ENCODE assay signal across 26 cellular contexts in genomic region chr4:137299281-137299680, GRCh38.
"Had no signal": no experiment of that assay in that cellular context is flagged by ENCODE, and none has a peak within 500 bp of the region (broad histone marks: within the 10 kb centered on the region; RNA-seq: fewer than 3 reads in every experiment).

No MANE protein-coding gene starts in this region.

- H3K27me3 ChIP-seq: left lung, ovary, right atrium auricular region, right lobe of liver, tibial nerve, uterus had no signal

- H3K4me3 ChIP-seq: left lung, lower lobe of right lung, ovary, right atrium auricular region, right lobe of liver, smooth muscle cell, tibial nerve, uterus had no signal

- H3K36me3 ChIP-seq: left lung, lower lobe of right lung, ovary, right atrium auricular region, right lobe of liver, tibial nerve, uterus had no signal

- FAIRE-seq: islet of Langerhans had no signal

- H3K4me1 ChIP-seq: left lung, lower lobe of right lung, right atrium auricular region, right lobe of liver, tibial nerve, uterus had no signal

- H3K27ac ChIP-seq: left lung, lower lobe of right lung, ovary, right atrium auricular region, right lobe of liver, tibial nerve, uterus had no signal

- ATAC-seq: left colon; left lung; lower lobe of right lung; natural killer cell; right lobe of liver; stimulated activated memory B cell treated with anti-CD40 and anti-IgM and Interleukin-4, amounts not matched to agents 10 μg/mL and 1 μg/mL and 100 μg/mL, for 72 hours; stimulated activated naive CD8-positive, alpha-beta T cell treated with anti-CD3 and anti-CD28 coated beads, Interleukin-15, amount 100 ng/mL, for 72 hours had no signal

- H3K9me3 ChIP-seq: left lung, lower lobe of right lung, ovary, right atrium auricular region, right lobe of liver, tibial nerve, uterus had no signal

- DNase-seq: hypothalamus; immature natural killer cell; kidney; left colon; left lung; lower lobe of right lung; mammary epithelial cell; mesenchymal stem cell; naive B cell; natural killer cell; nephron progenitor cell; ovary; right lobe of liver; stimulated activated CD4-positive, alpha-beta T cell treated with anti-CD3 and anti-CD28 coated beads, Interleukin-1b, Interleukin-23, amount 100 ng/mL, for 48 hours; stimulated activated CD4-positive, alpha-beta T cell treated with anti-CD3 and anti-CD28 coated beads, Interleukin-2, amount 100 ng/mL, for 48 hours; stimulated activated CD4-positive, alpha-beta T cell treated with anti-CD3 and anti-CD28 coated beads, Interleukin-4, amount 100 ng/mL, for 4 hours; stimulated activated CD8-positive, alpha-beta memory T cell treated with anti-CD3 and anti-CD28 coated beads, Interleukin-4, amount 100 ng/mL, for 48 hours; stimulated activated naive CD4-positive, alpha-beta T cell treated with Interleukin-2 at 50 U/mL for 16 hours; stimulated activated naive CD8-positive, alpha-beta T cell treated with anti-CD3 and anti-CD28 coated beads, Interleukin-15, amount 100 ng/mL, for 72 hours; substantia nigra; uterus had no signal
